In the genomic region with DNA sequence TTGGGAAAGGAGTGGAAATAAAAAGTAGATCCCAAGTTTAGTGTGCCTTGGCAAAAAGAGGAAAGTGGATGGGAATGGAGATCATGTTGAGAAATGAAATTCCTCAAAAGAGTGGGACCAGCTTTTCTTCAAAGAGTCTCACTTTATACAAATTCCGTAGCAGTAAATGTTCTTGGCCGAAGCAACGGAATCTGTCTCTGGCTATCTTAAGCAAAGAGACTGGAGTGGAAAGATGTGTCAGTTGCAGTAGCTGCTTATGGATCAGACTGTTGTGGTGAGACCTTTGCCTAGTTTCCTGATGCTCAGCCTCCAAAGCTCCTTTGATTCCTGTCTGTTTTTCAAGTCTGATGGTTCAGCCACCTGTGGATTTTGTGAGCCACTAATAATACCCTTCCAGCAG, we compare ENCODE assay signal across 17 cellular contexts.
"Had no signal": no experiment of that assay in that cellular context is flagged by ENCODE, and none has a peak within 500 bp of the region (broad histone marks: within the 10 kb centered on the region; RNA-seq: fewer than 3 reads in every experiment).

No MANE protein-coding gene starts in this region.

- H3K36me3 ChIP-seq: left ventricle myocardium inferior, tibial artery, vagina had no signal

- H3K4me1 Mint-ChIP-seq: neural crest cell had no signal

- H3K4me3 Mint-ChIP-seq: activated CD4-positive, alpha-beta T cell treated with anti-CD3 and anti-CD28 coated beads, Interleukin-2, amount 10 ng/mL, durations not matched to agents 24 days and 14 days; activated CD8-positive, alpha-beta T cell treated with anti-CD3 and anti-CD28 coated beads, Interleukin-2, amount 10 ng/mL, durations not matched to agents 7 days and 5 days; activated T-cell treated with anti-CD3 and anti-CD28 coated beads, Interleukin-2, amount 50 U/mL, for 72 hours; neural crest cell; stimulated activated memory B cell treated with anti-CD40 and anti-IgM and Interleukin-4, amounts not matched to agents 10 μg/mL and 1 μg/mL and 100 μg/mL, for 72 hours; T-helper 17 cell had no signal

- H3K4me3 ChIP-seq: hepatocyte, left ventricle myocardium inferior, tibial artery, vagina had no signal

- DNase-seq: activated CD4-positive, alpha-beta T cell treated with anti-CD3 and anti-CD28 coated beads, Interleukin-2, amount 10 ng/mL, durations not matched to agents 24 days and 14 days; activated CD8-positive, alpha-beta memory T cell treated with anti-CD3 and anti-CD28 coated beads, Interleukin-2, amount 50 U/mL, for 48 hours; activated CD8-positive, alpha-beta T cell treated with anti-CD3 and anti-CD28 coated beads, Interleukin-2, amount 10 ng/mL, durations not matched to agents 7 days and 5 days; activated naive CD4-positive, alpha-beta T cell treated with Interleukin-2 at 50 U/mL for 16 hours; activated T-cell treated with anti-CD3 and anti-CD28 coated beads, Interleukin-2, amount 50 U/mL, for 72 hours; aorta; effector CD8-positive, alpha-beta T cell; kidney; left ventricle myocardium inferior; retina; stimulated activated CD4-positive, alpha-beta T cell treated with anti-CD3 and anti-CD28 coated beads, Interleukin-2, amount 100 ng/mL, for 48 hours; T-helper 17 cell; tibial artery had no signal

- ATAC-seq: activated CD8-positive, alpha-beta T cell treated with anti-CD3 and anti-CD28 coated beads, Interleukin-2, amount 10 ng/mL, durations not matched to agents 7 days and 5 days; activated T-cell treated with anti-CD3 and anti-CD28 coated beads, Interleukin-2, amount 50 U/mL, for 72 hours; stimulated activated memory B cell treated with anti-CD40 and anti-IgM and Interleukin-4, amounts not matched to agents 10 μg/mL and 1 μg/mL and 100 μg/mL, for 72 hours; T-helper 17 cell had no signal

- H3K9me3 ChIP-seq: left ventricle myocardium inferior, tibial artery, vagina had no signal

- H3K9me3 Mint-ChIP-seq: activated CD4-positive, alpha-beta T cell treated with anti-CD3 and anti-CD28 coated beads, Interleukin-2, amount 10 ng/mL, durations not matched to agents 24 days and 14 days; activated T-cell treated with anti-CD3 and anti-CD28 coated beads, Interleukin-2, amount 50 U/mL, for 72 hours; neural crest cell; stimulated activated memory B cell treated with anti-CD40 and anti-IgM and Interleukin-4, amounts not matched to agents 10 μg/mL and 1 μg/mL and 100 μg/mL, for 72 hours had no signal

- H3K27me3 Mint-ChIP-seq: activated CD4-positive, alpha-beta T cell treated with anti-CD3 and anti-CD28 coated beads, Interleukin-2, amount 10 ng/mL, durations not matched to agents 24 days and 14 days; stimulated activated memory B cell treated with anti-CD40 and anti-IgM and Interleukin-4, amounts not matched to agents 10 μg/mL and 1 μg/mL and 100 μg/mL, for 72 hours; T-helper 17 cell had no signal

- H3K27me3 ChIP-seq: hepatocyte, tibial artery, vagina had no signal

- H3K27ac ChIP-seq: hepatocyte, left ventricle myocardium inferior, tibial artery, vagina had no signal

- H3K27ac Mint-ChIP-seq: activated CD4-positive, alpha-beta T cell treated with anti-CD3 and anti-CD28 coated beads, Interleukin-2, amount 10 ng/mL, durations not matched to agents 24 days and 14 days; activated CD8-positive, alpha-beta T cell treated with anti-CD3 and anti-CD28 coated beads, Interleukin-2, amount 10 ng/mL, durations not matched to agents 7 days and 5 days; activated T-cell treated with anti-CD3 and anti-CD28 coated beads, Interleukin-2, amount 50 U/mL, for 72 hours; stimulated activated memory B cell treated with anti-CD40 and anti-IgM and Interleukin-4, amounts not matched to agents 10 μg/mL and 1 μg/mL and 100 μg/mL, for 72 hours; T-helper 17 cell had no signal
